Comparison of ENCODE assay signal across 9 cellular contexts in genomic region chr6:87756858-87757257, GRCh38. TPM values are rescaled to one million over a fixed set of nuclear protein-coding genes. Genes with fewer than 3 reads are reported as not detected.
DNase-seq lines count a peak whose midpoint lies in the region; ATAC-seq lines count a peak whose summit lies in the region.
"Had no signal": no experiment of that assay in that cellular context is flagged by ENCODE, and none has a peak within 500 bp of the region (broad histone marks: within the 10 kb centered on the region; RNA-seq: fewer than 3 reads in every experiment).

No MANE protein-coding gene starts in this region.

- ATAC-seq in GM19324 (IDR thresholded peaks at IDR 0.05; ENCODE audit: low FRiP score, unreplicated experiment) = peak; percentile 88
- peak; percentile 95 for ATAC-seq in HG03159 (IDR thresholded peaks at IDR 0.05; ENCODE audit: unreplicated experiment)

- peaks cover 20% of the 10 kb centered on the region for H3K4me1 ChIP-seq in SJSA1 (replicated peaks)

- peak overlapping the region; percentile 49 for H3K27ac ChIP-seq in SJSA1
- H3K27ac ChIP-seq: SK-N-MC had no signal

- no peaks in the 10 kb centered on the region for H3K36me3 ChIP-seq in SJSA1

- no peak overlapping the region for H3K4me3 ChIP-seq in SJSA1
- H3K4me3 ChIP-seq: SK-N-MC had no signal

- H3K27me3 ChIP-seq in SJSA1 (replicated peaks) = no peaks in the 10 kb centered on the region

- H3K9me3 ChIP-seq in SJSA1 (replicated peaks) = no peaks in the 10 kb centered on the region

- DNase-seq in COLO829 (ENCODE audit: low spot score) = peak; percentile 73
- DNase-seq in SJSA1 (ENCODE audit: low read depth in 1 of 2, low spot score in 2 of 2) = peak; percentile 88 to 89
- peak; percentile 85 for DNase-seq in fibroblast of gingiva (ENCODE audit: low read depth)
- DNase-seq in stimulated activated CD4-positive, alpha-beta T cell treated with anti-CD3 and anti-CD28 coated beads, TNF-alpha, amount 100 ng/mL, for 24 hours (ENCODE audit: low read depth in 3 of 3) = peak in 2 of 3 experiments; percentile 12 to 28
- no peak for DNase-seq in dedifferentiated amniotic fluid mesenchymal stem cell (ENCODE audit: extremely low spot score)
- no peak for DNase-seq in kidney glomerular epithelial cell (lab: John Stamatoyannopoulos, UW)

RNA-seq across cellular contexts. Expression of gene AKIRIN2, which starts 54.8 kb away (rescaled TPM):
- total RNA-seq in SJSA1 (2014; rRNA removed; shearing (Covaris generic)) = 16.1 and 28.3 TPM in 2 replicates

Comparison
In these comparisons a context has a peak if more than half of its experiments do, and no peak if none do; other contexts are left out.
1. DNase-seq: peak in COLO829 (single experiment), SJSA1 (2 of 2), fibroblast of gingiva (single experiment) and stimulated activated CD4-positive, alpha-beta T cell treated with anti-CD3 and anti-CD28 coated beads, TNF-alpha, amount 100 ng/mL, for 24 hours (2 of 3); none in dedifferentiated amniotic fluid mesenchymal stem cell (single experiment) and kidney glomerular epithelial cell (single experiment).